ENCODE assay signal across 9 cellular contexts in genomic region chr18:58781627-58782194, GRCh38.
A peak's percentile ranks its signal among the peaks of the same experiment; 100 is the strongest.
DNase-seq lines count a peak whose midpoint lies in the region; ATAC-seq and TF ChIP-seq lines count a peak whose summit lies in the region.
"Had no signal": no experiment of that assay in that cellular context is flagged by ENCODE, and none has a peak within 500 bp of the region (broad histone marks: within the 10 kb centered on the region; RNA-seq: fewer than 3 reads in every experiment).

No MANE protein-coding gene starts in this region.

- no peaks in the 10 kb centered on the region for H3K36me3 ChIP-seq in lower lobe of right lung
- H3K36me3 ChIP-seq: BLaER1 treated with 17β-estradiol and CSF1 and Interleukin-3, amounts not matched to agents 10 nM and 100 nM had no signal

- H3K4me1 ChIP-seq in lower lobe of right lung: peaks cover 12% of the 10 kb centered on the region

- TF ChIP-seq CTCF in dorsolateral prefrontal cortex (IDR thresholded peaks at IDR 0.05 in 54 of 56, conservative IDR thresholded peaks at IDR 0.05 in 2 of 56; ENCODE audit: low read depth in 1 of 56, partially characterized antibody in 56 of 56): peak; percentile 86 to 99 (median 97)
- peak; percentile 84 for TF ChIP-seq CTCF in lower lobe of right lung (IDR thresholded peaks at IDR 0.05)

- H3K4me3 ChIP-seq in dorsolateral prefrontal cortex: no peak overlapping the region
- H3K4me3 ChIP-seq in lower lobe of right lung: no peak overlapping the region
- H3K4me3 ChIP-seq: BLaER1 treated with 17β-estradiol and CSF1 and Interleukin-3, amounts not matched to agents 10 nM and 100 nM had no signal

- H3K9me3 ChIP-seq in lower lobe of right lung: no peaks in the 10 kb centered on the region
- H3K9me3 ChIP-seq: BLaER1 treated with 17β-estradiol and CSF1 and Interleukin-3, amounts not matched to agents 10 nM and 100 nM had no signal

- peak; percentile 70 to 80 for DNase-seq in NCI-H2081 (lab: John Stamatoyannopoulos, UW)
- DNase-seq in NCI-H2081 treated with DMSO at 0.1 percent for 48 hours (lab: John Stamatoyannopoulos, UW): no peak
- DNase-seq in NCI-H774 (lab: John Stamatoyannopoulos, UW): peak; percentile 71
- peak; percentile 44 to 76 for DNase-seq in activated CD4-positive, alpha-beta T cell treated with anti-CD3 and anti-CD28 coated beads, Interleukin-2, amount 50 U/mL, for 24 hours (ENCODE audit: low read depth in 1 of 2, low spot score in 1 of 2)
- peak; percentile 75 to 96 (median 86) for DNase-seq in dorsolateral prefrontal cortex
- peak; percentile 63 for DNase-seq in lower lobe of right lung
- DNase-seq in stimulated activated CD8-positive, alpha-beta memory T cell treated with anti-CD3 and anti-CD28 coated beads, Interleukin-15, amount 100 ng/mL, for 1 hour (ENCODE audit: low read depth): peak; percentile 47

- ATAC-seq in HG03378 (IDR thresholded peaks at IDR 0.05; ENCODE audit: unreplicated experiment) (peak; percentile 78), lower lobe of right lung (peak; percentile 85)

- H3K27me3 ChIP-seq in dorsolateral prefrontal cortex (no peaks in the 10 kb centered on the region), lower lobe of right lung (ENCODE audit: low read depth) (no peaks in the 10 kb centered on the region)
- H3K27me3 ChIP-seq: BLaER1 treated with 17β-estradiol and CSF1 and Interleukin-3, amounts not matched to agents 10 nM and 100 nM had no signal

- intact Hi-C loops in dorsolateral prefrontal cortex (cut with DNase I): loop anchor here (2.0 to 10.0 kb wide), 3 partner anchors 85 to 289 kb away; no protein-coding TSS in a partner anchor
- intact Hi-C loops in lower lobe of right lung (cut with DNase I): loop anchor here (5.0 kb wide), 1 partner anchor 276 kb away; no protein-coding TSS in a partner anchor

- peak overlapping the region in 3 of 59 donors; percentile 8 to 31 (median 18) for H3K27ac ChIP-seq in dorsolateral prefrontal cortex
- no peak overlapping the region for H3K27ac ChIP-seq in lower lobe of right lung
- H3K27ac ChIP-seq: BLaER1 treated with 17β-estradiol and CSF1 and Interleukin-3, amounts not matched to agents 10 nM and 100 nM had no signal
